ENCODE assay signal across 15 cellular contexts in the genomic region with DNA sequence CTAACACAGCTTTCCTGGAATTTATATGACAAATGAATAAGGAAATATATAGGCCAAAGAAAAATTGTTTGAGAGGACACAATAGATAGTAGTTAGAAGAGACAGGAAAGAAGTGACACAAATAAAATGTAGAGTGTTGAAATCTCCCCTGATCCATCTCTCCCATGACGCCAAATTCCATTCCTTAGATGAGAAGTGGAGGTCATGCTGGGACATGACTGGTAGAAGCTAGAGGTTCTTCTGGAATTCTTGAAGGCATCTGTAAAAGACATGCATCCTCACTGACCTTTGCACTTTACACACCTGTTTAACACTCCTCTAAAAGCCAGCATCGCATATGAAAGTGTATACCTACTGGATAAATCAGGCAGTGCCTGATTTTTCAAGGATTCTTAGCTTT.
"Had no signal": no experiment of that assay in that cellular context is flagged by ENCODE, and none has a peak within 500 bp of the region (broad histone marks: within the 10 kb centered on the region; RNA-seq: fewer than 3 reads in every experiment).

No MANE protein-coding gene starts in this region.

- H3K4me1 ChIP-seq: colonic mucosa, left lung, upper lobe of right lung had no signal

- H3K4me3 ChIP-seq: colonic mucosa, left lung, skin epidermis, suprapubic skin, upper lobe of right lung had no signal

- H3K9me3 ChIP-seq: colonic mucosa, left lung, neutrophil, suprapubic skin, upper lobe of right lung had no signal

- H3K36me3 ChIP-seq: colonic mucosa, left lung, neutrophil, suprapubic skin, upper lobe of right lung had no signal

- FAIRE-seq: astrocyte, islet of Langerhans had no signal

- H3K27ac ChIP-seq: colonic mucosa, left lung, neutrophil, skin epidermis, suprapubic skin, upper lobe of right lung had no signal

- DNase-seq: activated CD4-positive, alpha-beta T cell treated with anti-CD3 and anti-CD28 coated beads, Interleukin-2, amount 10 ng/mL, durations not matched to agents 7 days and 5 days; activated CD8-positive, alpha-beta memory T cell treated with anti-CD3 and anti-CD28 coated beads for 24 hours; activated naive CD4-positive, alpha-beta T cell treated with Interleukin-2 at 50 U/mL for 16 hours; activated naive CD8-positive, alpha-beta T cell treated with anti-CD3 and anti-CD28 coated beads, Interleukin-2, amount 50 U/mL, for 24 hours; colonic mucosa; left lung; natural killer cell; stimulated activated CD4-positive, alpha-beta T cell treated with anti-CD3 and anti-CD28 coated beads, Interleukin-4, amount 100 ng/mL, for 24 hours; stimulated activated naive CD8-positive, alpha-beta T cell treated with anti-CD3 and anti-CD28 coated beads, Interleukin-15, Interleukin-2, amounts not matched to agents 100 U/mL and 50 U/mL, for 24 hours; upper lobe of right lung had no signal

- H3K27me3 ChIP-seq: colonic mucosa, left lung, neutrophil, suprapubic skin, upper lobe of right lung had no signal
